8 cellular contexts compared by ENCODE assay signal in genomic region chr5:181260720-181261319, GRCh38. TPM values are rescaled to one million over a fixed set of nuclear protein-coding genes. Genes with fewer than 3 reads are reported as not detected.
DNase-seq lines count a peak whose midpoint lies in the region; ATAC-seq and TF ChIP-seq lines count a peak whose summit lies in the region.

Gene TRIM52 (minus strand): TSS chr5:181261143. CDS start chr5:181260813, 330 bp downstream.

- TF ChIP-seq CTCF in astrocyte of the cerebellum (IDR thresholded peaks at IDR 0.05; ENCODE audit: low read depth, low read length, missing control alignments): no peak

- H3K27me3 ChIP-seq in SJSA1 (replicated peaks) (no peaks in the 10 kb centered on the region), iPS DF 6.9 (ENCODE audit: control insufficient read depth, insufficient read depth, low read length) (no peaks in the 10 kb centered on the region), skeletal muscle tissue (ENCODE audit: control insufficient read depth in 3 of 3, insufficient read depth in 3 of 3, low read length in 3 of 3) (no peaks in the 10 kb centered on the region)

- ATAC-seq in GM18505 (IDR thresholded peaks at IDR 0.05; ENCODE audit: unreplicated experiment) (peak; percentile 81), HG02938 (IDR thresholded peaks at IDR 0.05; ENCODE audit: unreplicated experiment) (peak; percentile 68)

- H3K9ac ChIP-seq in skeletal muscle tissue (ENCODE audit: low read depth in 1 of 3, low read length in 3 of 3): peak within 1 kb of the TSS; percentile 99

- H3K27ac ChIP-seq in SJSA1 (peak within 1 kb of the TSS; percentile 92), iPS DF 6.9 (ENCODE audit: low read length) (no peak within 1 kb of the TSS), skeletal muscle tissue (ENCODE audit: low read depth, low read length) (peak within 1 kb of the TSS; percentile 100)

- H3K4me1 ChIP-seq in SJSA1 (replicated peaks) (peaks cover 30% of the 10 kb centered on the region), iPS DF 6.9 (ENCODE audit: control insufficient read depth, insufficient read depth, low read length) (peaks cover 2% of the 10 kb centered on the region; the same call in 1 of the 2 replicates), skeletal muscle tissue (ENCODE audit: control insufficient read depth in 3 of 3, insufficient read depth in 3 of 3, low read length in 3 of 3) (peaks cover 36 to 51% (median 42%) of the 10 kb centered on the region in 3 donors)

- DNase-seq in SJSA1 (ENCODE audit: low read depth in 1 of 2, low spot score in 2 of 2) (peak; percentile 96 to 97), astrocyte of the cerebellum (ENCODE audit: low read depth) (peak; percentile 56), iPS DF 6.9 (ENCODE audit: low read depth, low spot score) (peak; percentile 88), KG1 (lab: John Stamatoyannopoulos, UW) (no peak), NCI-H345 (lab: John Stamatoyannopoulos, UW) (no peak)

- WGBS in iPS DF 6.9 (ENCODE audit: insufficient coverage, insufficient read length): no CpG with 5 or more reads among the region's 43 CpGs

- in situ Hi-C loops in astrocyte of the cerebellum (cut with HindIII; ENCODE audit: low sequenced_read_pairs): no loop called here

- H3K4me3 ChIP-seq in SJSA1: peak within 1 kb of the TSS; percentile 84
- H3K4me3 ChIP-seq in astrocyte of the cerebellum (ENCODE audit: low read depth, low read length): peak within 1 kb of the TSS; percentile 90
- peak within 1 kb of the TSS; percentile 83 for H3K4me3 ChIP-seq in iPS DF 6.9 (ENCODE audit: low read length)
- H3K4me3 ChIP-seq in skeletal muscle tissue (ENCODE audit: low read length in 3 of 3): peak within 1 kb of the TSS; percentile 97 to 100 (median 98)

- peak; percentile 98 for TF ChIP-seq POLR2A in GM18505 (IDR thresholded peaks at IDR 0.05; ENCODE audit: borderline replicate concordance, extremely low read depth, insufficient read depth, insufficient read length)

- H3K9me3 ChIP-seq in SJSA1 (replicated peaks): no peaks in the 10 kb centered on the region; the same call in 1 of the 2 replicates
- no peaks in the 10 kb centered on the region for H3K9me3 ChIP-seq in iPS DF 6.9 (ENCODE audit: control insufficient read depth, insufficient read depth, low read length)
- H3K9me3 ChIP-seq in skeletal muscle tissue (ENCODE audit: control insufficient read depth in 3 of 3, low read length in 3 of 3): no peaks in the 10 kb centered on the region

- H3K36me3 ChIP-seq in SJSA1: peaks cover 58% of the 10 kb centered on the region
- peaks cover 3% of the 10 kb centered on the region; the same call in 1 of the 2 replicates for H3K36me3 ChIP-seq in iPS DF 6.9 (ENCODE audit: control insufficient read depth, insufficient read depth, low read length)
- peaks cover 9 to 16% (median 14%) of the 10 kb centered on the region in 3 donors for H3K36me3 ChIP-seq in skeletal muscle tissue (ENCODE audit: control insufficient read depth in 3 of 3, insufficient read depth in 3 of 3, low read length in 3 of 3)

RNA-seq across cellular contexts. Expression of gene TRIM52, which starts in this region (rescaled TPM):
- total RNA-seq in SJSA1 (2014; rRNA removed; shearing (Covaris generic)): 2.4 and 5.2 TPM in 2 replicates
- 4.2 TPM for total RNA-seq in skeletal muscle tissue

Comparison
In these comparisons a context has a peak if more than half of its experiments do, and no peak if none do; other contexts are left out.
1. DNase-seq: peak in SJSA1 (2 of 2), astrocyte of the cerebellum (single experiment) and iPS DF 6.9 (single experiment); none in KG1 (single experiment) and NCI-H345 (single experiment).
2. Peak in every context shown above with its lines, with median percentiles within 50 percentile points of each other: H3K4me3 ChIP-seq.